1 cellular context compared by ENCODE assay signal in the genomic region with DNA sequence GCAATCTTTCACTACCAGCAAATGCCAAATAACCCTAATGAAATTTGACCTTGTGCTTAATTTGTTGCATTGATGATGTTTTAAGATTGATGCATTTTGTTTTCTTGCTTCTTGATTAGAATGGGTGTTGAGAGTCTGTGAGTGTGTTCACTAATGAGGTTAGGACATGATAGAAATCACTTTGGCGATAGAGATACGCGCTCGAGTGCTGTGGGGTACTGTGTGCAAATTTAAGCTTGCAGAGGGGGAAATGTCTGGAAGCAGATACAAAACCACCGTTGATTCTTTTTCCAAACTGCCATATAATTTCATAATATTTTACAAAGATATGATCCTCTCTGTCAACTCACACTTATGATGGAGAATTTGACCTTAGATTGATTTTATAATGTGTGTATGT.
TF ChIP-seq lines count a peak whose summit lies in the region.

No MANE protein-coding gene starts in this region.

TF ChIP-seq in GM12878, 131 proteins besides CTCF, POLR2A, EP300 and RAD21 (continued from another document):
- TF ChIP-seq, protein P1, sequence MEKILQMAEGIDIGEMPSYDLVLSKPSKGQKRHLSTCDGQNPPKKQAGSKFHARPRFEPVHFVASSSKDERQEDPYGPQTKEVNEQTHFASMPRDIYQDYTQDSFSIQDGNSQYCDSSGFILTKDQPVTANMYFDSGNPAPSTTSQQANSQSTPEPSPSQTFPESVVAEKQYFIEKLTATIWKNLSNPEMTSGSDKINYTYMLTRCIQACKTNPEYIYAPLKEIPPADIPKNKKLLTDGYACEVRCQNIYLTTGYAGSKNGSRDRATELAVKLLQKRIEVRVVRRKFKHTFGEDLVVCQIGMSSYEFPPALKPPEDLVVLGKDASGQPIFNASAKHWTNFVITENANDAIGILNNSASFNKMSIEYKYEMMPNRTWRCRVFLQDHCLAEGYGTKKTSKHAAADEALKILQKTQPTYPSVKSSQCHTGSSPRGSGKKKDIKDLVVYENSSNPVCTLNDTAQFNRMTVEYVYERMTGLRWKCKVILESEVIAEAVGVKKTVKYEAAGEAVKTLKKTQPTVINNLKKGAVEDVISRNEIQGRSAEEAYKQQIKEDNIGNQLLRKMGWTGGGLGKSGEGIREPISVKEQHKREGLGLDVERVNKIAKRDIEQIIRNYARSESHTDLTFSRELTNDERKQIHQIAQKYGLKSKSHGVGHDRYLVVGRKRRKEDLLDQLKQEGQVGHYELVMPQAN (conservative IDR thresholded peaks at IDR 0.05): no peak
- TF ChIP-seq SUZ12 (IDR thresholded peaks at IDR 0.05; ENCODE audit: unreplicated experiment) (no peak), SIN3A (IDR thresholded peaks at IDR 0.05; ENCODE audit: low read depth, low read length) (no peak), NBN (IDR thresholded peaks at IDR 0.05) (no peak), BRCA1 (IDR thresholded peaks at IDR 0.05; ENCODE audit: low read depth, low read length) (no peak), TCF3 (IDR thresholded peaks at IDR 0.05; ENCODE audit: borderline replicate concordance, insufficient read depth, low read depth, low read length) (no peak), NR2C2 (IDR thresholded peaks at IDR 0.05; ENCODE audit: borderline replicate concordance, control insufficient read depth, insufficient read length, low read depth) (no peak), HDAC2 (IDR thresholded peaks at IDR 0.05) (no peak), CBX3 (IDR thresholded peaks at IDR 0.05; ENCODE audit: borderline replicate concordance, low read depth) (no peak)
- TF ChIP-seq, protein P2, sequence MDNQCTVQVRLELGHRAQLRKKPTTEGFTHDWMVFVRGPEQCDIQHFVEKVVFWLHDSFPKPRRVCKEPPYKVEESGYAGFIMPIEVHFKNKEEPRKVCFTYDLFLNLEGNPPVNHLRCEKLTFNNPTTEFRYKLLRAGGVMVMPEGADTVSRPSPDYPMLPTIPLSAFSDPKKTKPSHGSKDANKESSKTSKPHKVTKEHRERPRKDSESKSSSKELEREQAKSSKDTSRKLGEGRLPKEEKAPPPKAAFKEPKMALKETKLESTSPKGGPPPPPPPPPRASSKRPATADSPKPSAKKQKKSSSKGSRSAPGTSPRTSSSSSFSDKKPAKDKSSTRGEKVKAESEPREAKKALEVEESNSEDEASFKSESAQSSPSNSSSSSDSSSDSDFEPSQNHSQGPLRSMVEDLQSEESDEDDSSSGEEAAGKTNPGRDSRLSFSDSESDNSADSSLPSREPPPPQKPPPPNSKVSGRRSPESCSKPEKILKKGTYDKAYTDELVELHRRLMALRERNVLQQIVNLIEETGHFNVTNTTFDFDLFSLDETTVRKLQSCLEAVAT (IDR thresholded peaks at IDR 0.05): peak; percentile 99
- TF ChIP-seq, protein P3, sequence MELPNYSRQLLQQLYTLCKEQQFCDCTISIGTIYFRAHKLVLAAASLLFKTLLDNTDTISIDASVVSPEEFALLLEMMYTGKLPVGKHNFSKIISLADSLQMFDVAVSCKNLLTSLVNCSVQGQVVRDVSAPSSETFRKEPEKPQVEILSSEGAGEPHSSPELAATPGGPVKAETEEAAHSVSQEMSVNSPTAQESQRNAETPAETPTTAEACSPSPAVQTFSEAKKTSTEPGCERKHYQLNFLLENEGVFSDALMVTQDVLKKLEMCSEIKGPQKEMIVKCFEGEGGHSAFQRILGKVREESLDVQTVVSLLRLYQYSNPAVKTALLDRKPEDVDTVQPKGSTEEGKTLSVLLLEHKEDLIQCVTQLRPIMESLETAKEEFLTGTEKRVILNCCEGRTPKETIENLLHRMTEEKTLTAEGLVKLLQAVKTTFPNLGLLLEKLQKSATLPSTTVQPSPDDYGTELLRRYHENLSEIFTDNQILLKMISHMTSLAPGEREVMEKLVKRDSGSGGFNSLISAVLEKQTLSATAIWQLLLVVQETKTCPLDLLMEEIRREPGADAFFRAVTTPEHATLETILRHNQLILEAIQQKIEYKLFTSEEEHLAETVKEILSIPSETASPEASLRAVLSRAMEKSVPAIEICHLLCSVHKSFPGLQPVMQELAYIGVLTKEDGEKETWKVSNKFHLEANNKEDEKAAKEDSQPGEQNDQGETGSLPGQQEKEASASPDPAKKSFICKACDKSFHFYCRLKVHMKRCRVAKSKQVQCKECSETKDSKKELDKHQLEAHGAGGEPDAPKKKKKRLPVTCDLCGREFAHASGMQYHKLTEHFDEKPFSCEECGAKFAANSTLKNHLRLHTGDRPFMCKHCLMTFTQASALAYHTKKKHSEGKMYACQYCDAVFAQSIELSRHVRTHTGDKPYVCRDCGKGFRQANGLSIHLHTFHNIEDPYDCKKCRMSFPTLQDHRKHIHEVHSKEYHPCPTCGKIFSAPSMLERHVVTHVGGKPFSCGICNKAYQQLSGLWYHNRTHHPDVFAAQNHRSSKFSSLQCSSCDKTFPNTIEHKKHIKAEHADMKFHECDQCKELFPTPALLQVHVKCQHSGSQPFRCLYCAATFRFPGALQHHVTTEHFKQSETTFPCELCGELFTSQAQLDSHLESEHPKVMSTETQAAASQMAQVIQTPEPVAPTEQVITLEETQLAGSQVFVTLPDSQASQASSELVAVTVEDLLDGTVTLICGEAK (IDR thresholded peaks at IDR 0.05; ENCODE audit: borderline replicate concordance): peak; percentile 66; the same call in 1 of the 2 replicates
- TF ChIP-seq, protein P4, sequence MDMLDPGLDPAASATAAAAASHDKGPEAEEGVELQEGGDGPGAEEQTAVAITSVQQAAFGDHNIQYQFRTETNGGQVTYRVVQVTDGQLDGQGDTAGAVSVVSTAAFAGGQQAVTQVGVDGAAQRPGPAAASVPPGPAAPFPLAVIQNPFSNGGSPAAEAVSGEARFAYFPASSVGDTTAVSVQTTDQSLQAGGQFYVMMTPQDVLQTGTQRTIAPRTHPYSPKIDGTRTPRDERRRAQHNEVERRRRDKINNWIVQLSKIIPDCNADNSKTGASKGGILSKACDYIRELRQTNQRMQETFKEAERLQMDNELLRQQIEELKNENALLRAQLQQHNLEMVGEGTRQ (IDR thresholded peaks at IDR 0.05; ENCODE audit: borderline replicate concordance, low read depth, low read length): no peak
- TF ChIP-seq, protein P5, sequence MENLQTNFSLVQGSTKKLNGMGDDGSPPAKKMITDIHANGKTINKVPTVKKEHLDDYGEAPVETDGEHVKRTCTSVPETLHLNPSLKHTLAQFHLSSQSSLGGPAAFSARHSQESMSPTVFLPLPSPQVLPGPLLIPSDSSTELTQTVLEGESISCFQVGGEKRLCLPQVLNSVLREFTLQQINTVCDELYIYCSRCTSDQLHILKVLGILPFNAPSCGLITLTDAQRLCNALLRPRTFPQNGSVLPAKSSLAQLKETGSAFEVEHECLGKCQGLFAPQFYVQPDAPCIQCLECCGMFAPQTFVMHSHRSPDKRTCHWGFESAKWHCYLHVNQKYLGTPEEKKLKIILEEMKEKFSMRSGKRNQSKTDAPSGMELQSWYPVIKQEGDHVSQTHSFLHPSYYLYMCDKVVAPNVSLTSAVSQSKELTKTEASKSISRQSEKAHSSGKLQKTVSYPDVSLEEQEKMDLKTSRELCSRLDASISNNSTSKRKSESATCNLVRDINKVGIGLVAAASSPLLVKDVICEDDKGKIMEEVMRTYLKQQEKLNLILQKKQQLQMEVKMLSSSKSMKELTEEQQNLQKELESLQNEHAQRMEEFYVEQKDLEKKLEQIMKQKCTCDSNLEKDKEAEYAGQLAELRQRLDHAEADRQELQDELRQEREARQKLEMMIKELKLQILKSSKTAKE (IDR thresholded peaks at IDR 0.05; ENCODE audit: low read depth, poor library complexity, severe bottlenecking): no peak
